1 cellular context compared by ENCODE assay signal in the genomic region with DNA sequence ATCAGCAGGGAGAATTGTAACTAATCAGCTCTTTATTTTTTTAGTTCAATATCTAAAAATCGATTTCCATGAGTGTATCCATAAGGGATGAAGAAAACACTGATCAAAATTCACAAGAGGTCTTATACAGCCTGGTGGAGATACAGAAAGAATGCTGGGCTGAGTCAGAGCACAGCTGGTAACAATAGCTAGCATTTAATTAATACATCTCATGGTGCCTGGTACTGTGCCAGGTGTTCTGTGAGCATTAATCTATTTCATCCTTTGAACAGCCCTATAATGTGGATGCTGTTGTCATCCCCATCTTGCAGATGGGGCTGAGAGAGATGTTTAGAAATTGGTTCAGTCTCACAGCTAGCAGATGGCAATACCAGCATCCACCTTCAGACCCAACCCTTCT.
TF ChIP-seq lines count a peak whose summit lies in the region.

No MANE protein-coding gene starts in this region.

TF ChIP-seq in WTC11, 78 proteins besides CTCF, POLR2A, EP300 and RAD21 (continued from another document):
- TF ChIP-seq, protein P1, sequence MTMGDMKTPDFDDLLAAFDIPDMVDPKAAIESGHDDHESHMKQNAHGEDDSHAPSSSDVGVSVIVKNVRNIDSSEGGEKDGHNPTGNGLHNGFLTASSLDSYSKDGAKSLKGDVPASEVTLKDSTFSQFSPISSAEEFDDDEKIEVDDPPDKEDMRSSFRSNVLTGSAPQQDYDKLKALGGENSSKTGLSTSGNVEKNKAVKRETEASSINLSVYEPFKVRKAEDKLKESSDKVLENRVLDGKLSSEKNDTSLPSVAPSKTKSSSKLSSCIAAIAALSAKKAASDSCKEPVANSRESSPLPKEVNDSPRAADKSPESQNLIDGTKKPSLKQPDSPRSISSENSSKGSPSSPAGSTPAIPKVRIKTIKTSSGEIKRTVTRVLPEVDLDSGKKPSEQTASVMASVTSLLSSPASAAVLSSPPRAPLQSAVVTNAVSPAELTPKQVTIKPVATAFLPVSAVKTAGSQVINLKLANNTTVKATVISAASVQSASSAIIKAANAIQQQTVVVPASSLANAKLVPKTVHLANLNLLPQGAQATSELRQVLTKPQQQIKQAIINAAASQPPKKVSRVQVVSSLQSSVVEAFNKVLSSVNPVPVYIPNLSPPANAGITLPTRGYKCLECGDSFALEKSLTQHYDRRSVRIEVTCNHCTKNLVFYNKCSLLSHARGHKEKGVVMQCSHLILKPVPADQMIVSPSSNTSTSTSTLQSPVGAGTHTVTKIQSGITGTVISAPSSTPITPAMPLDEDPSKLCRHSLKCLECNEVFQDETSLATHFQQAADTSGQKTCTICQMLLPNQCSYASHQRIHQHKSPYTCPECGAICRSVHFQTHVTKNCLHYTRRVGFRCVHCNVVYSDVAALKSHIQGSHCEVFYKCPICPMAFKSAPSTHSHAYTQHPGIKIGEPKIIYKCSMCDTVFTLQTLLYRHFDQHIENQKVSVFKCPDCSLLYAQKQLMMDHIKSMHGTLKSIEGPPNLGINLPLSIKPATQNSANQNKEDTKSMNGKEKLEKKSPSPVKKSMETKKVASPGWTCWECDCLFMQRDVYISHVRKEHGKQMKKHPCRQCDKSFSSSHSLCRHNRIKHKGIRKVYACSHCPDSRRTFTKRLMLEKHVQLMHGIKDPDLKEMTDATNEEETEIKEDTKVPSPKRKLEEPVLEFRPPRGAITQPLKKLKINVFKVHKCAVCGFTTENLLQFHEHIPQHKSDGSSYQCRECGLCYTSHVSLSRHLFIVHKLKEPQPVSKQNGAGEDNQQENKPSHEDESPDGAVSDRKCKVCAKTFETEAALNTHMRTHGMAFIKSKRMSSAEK (CRISPR knock-in tag; IDR thresholded peaks at IDR 0.05; ENCODE audit: borderline replicate concordance), result no peak
- TF ChIP-seq ZNF138 (CRISPR knock-in tag; conservative IDR thresholded peaks at IDR 0.05) (no peak), CREB1 (CRISPR knock-in tag; IDR thresholded peaks at IDR 0.05) (no peak), SMAD4 (CRISPR knock-in tag; IDR thresholded peaks at IDR 0.05) (no peak), SP1 (CRISPR knock-in tag; conservative IDR thresholded peaks at IDR 0.05) (no peak), ZNF232 (CRISPR knock-in tag; IDR thresholded peaks at IDR 0.05) (no peak)
- TF ChIP-seq, protein P2, sequence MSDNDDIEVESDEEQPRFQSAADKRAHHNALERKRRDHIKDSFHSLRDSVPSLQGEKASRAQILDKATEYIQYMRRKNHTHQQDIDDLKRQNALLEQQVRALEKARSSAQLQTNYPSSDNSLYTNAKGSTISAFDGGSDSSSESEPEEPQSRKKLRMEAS (CRISPR knock-in tag; IDR thresholded peaks at IDR 0.05), result no peak
- TF ChIP-seq, protein P3, sequence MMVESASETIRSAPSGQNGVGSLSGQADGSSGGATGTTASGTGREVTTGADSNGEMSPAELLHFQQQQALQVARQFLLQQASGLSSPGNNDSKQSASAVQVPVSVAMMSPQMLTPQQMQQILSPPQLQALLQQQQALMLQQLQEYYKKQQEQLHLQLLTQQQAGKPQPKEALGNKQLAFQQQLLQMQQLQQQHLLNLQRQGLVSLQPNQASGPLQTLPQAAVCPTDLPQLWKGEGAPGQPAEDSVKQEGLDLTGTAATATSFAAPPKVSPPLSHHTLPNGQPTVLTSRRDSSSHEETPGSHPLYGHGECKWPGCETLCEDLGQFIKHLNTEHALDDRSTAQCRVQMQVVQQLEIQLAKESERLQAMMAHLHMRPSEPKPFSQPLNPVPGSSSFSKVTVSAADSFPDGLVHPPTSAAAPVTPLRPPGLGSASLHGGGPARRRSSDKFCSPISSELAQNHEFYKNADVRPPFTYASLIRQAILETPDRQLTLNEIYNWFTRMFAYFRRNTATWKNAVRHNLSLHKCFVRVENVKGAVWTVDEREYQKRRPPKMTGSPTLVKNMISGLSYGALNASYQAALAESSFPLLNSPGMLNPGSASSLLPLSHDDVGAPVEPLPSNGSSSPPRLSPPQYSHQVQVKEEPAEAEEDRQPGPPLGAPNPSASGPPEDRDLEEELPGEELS (CRISPR knock-in tag; IDR thresholded peaks at IDR 0.05), result no peak
- TF ChIP-seq, protein P4, sequence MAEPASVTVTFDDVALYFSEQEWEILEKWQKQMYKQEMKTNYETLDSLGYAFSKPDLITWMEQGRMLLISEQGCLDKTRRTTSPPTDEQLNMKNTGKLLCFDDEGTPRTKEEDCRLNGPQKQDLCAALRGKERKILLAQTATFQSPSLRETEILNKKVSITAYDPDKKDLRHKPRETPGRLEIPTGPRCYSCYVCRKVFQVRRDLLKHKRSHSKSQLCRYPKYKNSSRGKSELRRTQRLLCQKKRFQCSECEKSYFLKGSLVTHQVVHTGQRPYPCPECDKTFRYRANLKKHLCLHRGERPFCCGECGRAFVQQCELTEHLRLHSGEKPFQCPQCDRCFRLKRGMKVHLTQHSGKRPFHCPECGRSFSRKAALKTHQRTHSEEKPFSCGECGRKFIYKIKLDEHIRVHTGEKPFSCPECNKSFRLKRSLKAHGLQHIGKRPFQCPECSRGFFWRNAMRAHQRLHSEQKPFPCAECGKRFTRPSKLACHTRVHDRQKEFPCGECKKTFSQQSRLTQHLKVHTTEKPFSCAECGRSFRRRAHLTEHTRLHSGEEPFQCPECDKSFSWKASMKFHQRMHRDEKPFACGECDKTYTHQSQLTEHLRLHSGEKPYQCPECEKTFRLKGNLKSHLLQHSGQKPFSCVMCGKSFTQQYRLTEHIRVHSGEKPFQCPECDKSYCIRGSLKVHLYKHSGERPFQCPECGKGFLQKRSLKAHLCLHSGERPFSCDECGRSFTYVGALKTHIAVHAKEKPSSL (CRISPR knock-in tag; conservative IDR thresholded peaks at IDR 0.05), result no peak
